In genomic region chr15:59976480-59976879, GRCh38 we compare ENCODE assay signal across 12 cellular contexts. TPM values are rescaled to one million over a fixed set of nuclear protein-coding genes. Genes with fewer than 3 reads are reported as not detected.
DNase-seq lines count a peak whose midpoint lies in the region; ATAC-seq, FAIRE-seq and TF ChIP-seq lines count a peak whose summit lies in the region.
"Had no signal": no experiment of that assay in that cellular context is flagged by ENCODE, and none has a peak within 500 bp of the region (broad histone marks: within the 10 kb centered on the region; RNA-seq: fewer than 3 reads in every experiment).

No MANE protein-coding gene starts in this region.

- H3K36me3 Mint-ChIP-seq in stimulated activated effector memory CD8-positive, alpha-beta T cell treated with anti-CD3 and anti-CD28 coated beads, Interleukin-12 subunit alpha, Interleukin-12 subunit beta, amount 100 ng/mL, for 72 hours: no peaks in the 10 kb centered on the region

- H3K4me3 Mint-ChIP-seq in stimulated activated effector memory CD8-positive, alpha-beta T cell treated with anti-CD3 and anti-CD28 coated beads, Interleukin-12 subunit alpha, Interleukin-12 subunit beta, amount 100 ng/mL, for 72 hours: peak overlapping the region; percentile 24

- POLR2A ChIA-PET in GM10248 (lab: Yijun Ruan, JAX): no interaction called here

- H3K4me1 Mint-ChIP-seq in stimulated activated effector memory CD8-positive, alpha-beta T cell treated with anti-CD3 and anti-CD28 coated beads, Interleukin-12 subunit alpha, Interleukin-12 subunit beta, amount 100 ng/mL, for 72 hours: peaks cover 17% of the 10 kb centered on the region

- ATAC-seq in stimulated activated effector memory CD8-positive, alpha-beta T cell treated with anti-CD3 and anti-CD28 coated beads, Interleukin-12 subunit alpha, Interleukin-12 subunit beta, amount 100 ng/mL, for 72 hours: peak; percentile 98
- ATAC-seq: A549, right cardiac atrium had no signal

- CTCF ChIA-PET in GM10248 (lab: Yijun Ruan, JAX): interaction anchor here (0.9 to 1.7 kb wide), 2 partner anchors 10 to 14 kb away, joined by 3 to 6 read pairs; no protein-coding TSS in a partner anchor

- no peak for FAIRE-seq in frontal cortex (lab: Jason Lieb, UNC)
- FAIRE-seq: A549 had no signal

- H3K27ac Mint-ChIP-seq in stimulated activated effector memory CD8-positive, alpha-beta T cell treated with anti-CD3 and anti-CD28 coated beads, Interleukin-12 subunit alpha, Interleukin-12 subunit beta, amount 100 ng/mL, for 72 hours: peak overlapping the region; percentile 27

- TF ChIP-seq CTCF in GM10248 (IDR thresholded peaks at IDR 0.05; ENCODE audit: control extremely low read depth, extremely low read depth, low read depth, missing control alignments): no peak

- DNase-seq in activated CD4-positive, CD25-positive, alpha-beta regulatory T cell treated with anti-CD3 and anti-CD28 coated beads, Interleukin-2, amount 50 U/mL, for 16 hours (ENCODE audit: low read depth, low spot score): peak; percentile 27
- DNase-seq in activated CD4-positive, CD25-positive, alpha-beta regulatory T cell treated with anti-CD3 and anti-CD28 coated beads, Interleukin-2, amount 50 U/mL, for 72 hours: no peak
- peak; percentile 89 for DNase-seq in OCI-M1 (lab: John Stamatoyannopoulos, UW)
- peak; percentile 76 for DNase-seq in activated effector memory CD4-positive, alpha-beta T cell treated with anti-CD3 and anti-CD28 coated beads, Interleukin-2, amount 50 U/mL, for 16 hours
- DNase-seq in stimulated activated effector memory CD8-positive, alpha-beta T cell treated with anti-CD3 and anti-CD28 coated beads, Interleukin-12 subunit alpha, Interleukin-12 subunit beta, amount 100 ng/mL, for 72 hours (ENCODE audit: low spot score in 2 of 2): peak in 1 of 2 donors; percentile 62
- no peak for DNase-seq in frontal cortex (ENCODE audit: low spot score in 2 of 2)
- DNase-seq in GM10248 (ENCODE audit: extremely low spot score): no peak
- DNase-seq in mesenteric fat pad (ENCODE audit: low spot score): no peak
- DNase-seq: left ventricle myocardium inferior, right cardiac atrium, SK-N-SH had no signal

- H3K9me3 Mint-ChIP-seq in stimulated activated effector memory CD8-positive, alpha-beta T cell treated with anti-CD3 and anti-CD28 coated beads, Interleukin-12 subunit alpha, Interleukin-12 subunit beta, amount 100 ng/mL, for 72 hours: peaks cover 2% of the 10 kb centered on the region

RNA-seq across cellular contexts. Expression of gene FOXB1, which starts 27.6 kb away (rescaled TPM):
- total RNA-seq in frontal cortex (not detected), mesenteric fat pad (not detected)
- total RNA-seq: left ventricle myocardium inferior, right cardiac atrium had no signal

Comparison
In these comparisons a context has a peak if more than half of its experiments do, and no peak if none do; other contexts are left out.
1. DNase-seq: peak in activated CD4-positive, CD25-positive, alpha-beta regulatory T cell treated with anti-CD3 and anti-CD28 coated beads, Interleukin-2, amount 50 U/mL, for 16 hours (single experiment), OCI-M1 (single experiment) and activated effector memory CD4-positive, alpha-beta T cell treated with anti-CD3 and anti-CD28 coated beads, Interleukin-2, amount 50 U/mL, for 16 hours (single experiment); none in activated CD4-positive, CD25-positive, alpha-beta regulatory T cell treated with anti-CD3 and anti-CD28 coated beads, Interleukin-2, amount 50 U/mL, for 72 hours (single experiment), frontal cortex (0 of 2), GM10248 (single experiment) and mesenteric fat pad (single experiment).